Comparison of ENCODE assay signal across 9 cellular contexts in the genomic region with DNA sequence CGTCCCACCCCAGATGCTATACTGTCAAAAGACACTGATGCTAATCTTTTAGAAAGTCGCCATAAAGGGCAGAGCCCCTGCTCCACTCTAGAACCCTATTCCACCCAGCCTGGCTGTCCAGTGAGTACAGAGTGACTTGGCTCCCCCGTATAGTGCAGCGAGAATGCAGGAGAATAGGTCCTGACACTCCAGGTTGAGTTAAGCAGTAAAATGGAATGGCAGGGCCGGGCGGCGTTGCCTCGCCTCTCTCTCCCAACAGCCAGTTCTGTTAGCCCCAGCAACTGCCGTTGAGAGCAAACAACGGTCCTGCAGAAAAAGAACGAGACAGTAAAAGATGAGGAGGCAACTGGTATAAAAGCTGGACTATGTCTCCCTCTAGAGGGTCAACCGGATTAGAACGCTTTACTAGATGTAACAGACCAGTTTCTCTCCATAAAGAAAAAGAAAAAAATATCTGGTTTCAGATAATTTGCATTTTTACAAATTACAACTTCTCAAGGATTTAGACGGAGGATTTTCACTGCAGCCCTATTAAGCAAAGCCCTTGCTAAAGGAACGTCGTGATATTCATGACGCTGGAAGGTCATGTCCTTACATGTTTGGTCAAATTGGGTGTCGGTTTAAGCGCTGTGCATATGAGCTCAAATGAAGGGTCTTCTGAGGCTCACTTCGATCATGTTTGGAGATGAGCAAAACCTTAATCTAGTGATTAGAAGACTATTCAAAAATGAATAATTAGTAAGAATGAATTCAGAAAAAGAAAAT.
DNase-seq lines count a peak whose midpoint lies in the region; ATAC-seq and TF ChIP-seq lines count a peak whose summit lies in the region.
"Had no signal": no experiment of that assay in that cellular context is flagged by ENCODE, and none has a peak within 500 bp of the region (broad histone marks: within the 10 kb centered on the region; RNA-seq: fewer than 3 reads in every experiment).

No MANE protein-coding gene starts in this region.

- H3K36me3 ChIP-seq in lung (ENCODE audit: control insufficient read depth in 2 of 2, insufficient read depth in 2 of 2, low read length in 2 of 2) = no peaks in the 10 kb centered on the region

- 10% methylated on average over 20 of the region's 20 CpGs for WGBS in lung, 2 donors

- peaks cover 4% of the 10 kb centered on the region for H3K27me3 ChIP-seq in lung (ENCODE audit: control insufficient read depth, insufficient read depth)

- H3K9me3 ChIP-seq in lung (ENCODE audit: control insufficient read depth in 2 of 2, insufficient read depth in 1 of 2, low read length in 1 of 2) = no peaks in the 10 kb centered on the region

- H3K4me3 ChIP-seq in lung = peak overlapping the region; percentile 8

- ATAC-seq in GM19397 (IDR thresholded peaks at IDR 0.05; ENCODE audit: unreplicated experiment) (peak; percentile 77), HG03460 (IDR thresholded peaks at IDR 0.05; ENCODE audit: unreplicated experiment) (peak; percentile 90), lung (ENCODE audit: insufficient read depth, low FRiP score) (peak; percentile 82)

- peak; percentile 51 for TF ChIP-seq CTCF in lung (IDR thresholded peaks at IDR 0.05; ENCODE audit: control extremely low read depth, extremely low read depth)

- DNase-seq in CMK (ENCODE audit: low read depth) = peak; percentile 4
- DNase-seq in NCI-H446 treated with DMSO at 0.1 percent for 48 hours (lab: John Stamatoyannopoulos, UW) = peak; percentile 69
- DNase-seq in activated CD4-positive, alpha-beta T cell treated with anti-CD3 and anti-CD28 coated beads for 48 hours = peak; percentile 56
- DNase-seq in effector CD4-positive, alpha-beta T cell = peak; percentile 39
- peak; percentile 54 for DNase-seq in lung (ENCODE audit: low spot score)
- DNase-seq in stimulated activated CD4-positive, alpha-beta T cell treated with anti-CD3 and anti-CD28 coated beads, TNF-alpha, amount 100 ng/mL, for 4 hours (ENCODE audit: low read depth in 3 of 3) = peak in 2 of 3 experiments; percentile 3 to 7

- no peak overlapping the region for H3K27ac ChIP-seq in lung (ENCODE audit: low read depth in 1 of 2, low read length in 1 of 2)
- H3K27ac ChIP-seq: epithelial cell of prostate had no signal

- H3K4me1 ChIP-seq in lung (ENCODE audit: control insufficient read depth in 2 of 2, insufficient read depth in 2 of 2, low read length in 2 of 2) = peaks cover 0 to 17% of the 10 kb centered on the region in 2 donors

Comparison
In these comparisons a context has a peak if more than half of its experiments do, and no peak if none do; other contexts are left out.
1. DNase-seq: peak in every context shown above with its lines; median percentile 69 in NCI-H446 treated with DMSO at 0.1 percent for 48 hours; 56 in activated CD4-positive, alpha-beta T cell treated with anti-CD3 and anti-CD28 coated beads for 48 hours; 54 in lung; 39 in effector CD4-positive, alpha-beta T cell; 5 in stimulated activated CD4-positive, alpha-beta T cell treated with anti-CD3 and anti-CD28 coated beads, TNF-alpha, amount 100 ng/mL, for 4 hours; 4 in CMK.